18 cellular contexts compared by ENCODE assay signal in genomic region chr7:82036146-82036886, GRCh38.
A peak's percentile ranks its signal among the peaks of the same experiment; 100 is the strongest.
DNase-seq lines count a peak whose midpoint lies in the region; TF ChIP-seq lines count a peak whose summit lies in the region.
"Had no signal": no experiment of that assay in that cellular context is flagged by ENCODE, and none has a peak within 500 bp of the region (broad histone marks: within the 10 kb centered on the region; RNA-seq: fewer than 3 reads in every experiment).

No MANE protein-coding gene starts in this region.

- no peak overlapping the region for H2BK5ac ChIP-seq in trophoblast cell (ENCODE audit: low read depth, low read length, poor library complexity)

- H3K23ac ChIP-seq in trophoblast cell (ENCODE audit: low read length), result no peak overlapping the region

- H3K27ac ChIP-seq in trophoblast cell (ENCODE audit: low read depth, low read length), result no peak overlapping the region
- H3K27ac ChIP-seq: gastroesophageal sphincter, right atrium auricular region, SK-N-MC had no signal

- H3K4me2 ChIP-seq in trophoblast cell (ENCODE audit: low read length), result no peak overlapping the region
- H3K4me2 ChIP-seq: GM23338 had no signal

- WGBS in trophoblast cell (ENCODE audit: extremely low coverage, insufficient coverage, insufficient read length), result no CpG with 5 or more reads among the region's 3 CpGs

- H3K9ac ChIP-seq in trophoblast cell (ENCODE audit: low read length), result no peak overlapping the region

- H4K12ac ChIP-seq in trophoblast cell (ENCODE audit: low read depth, low read length), result no peak overlapping the region

- no peaks in the 10 kb centered on the region for H3K79me1 ChIP-seq in trophoblast cell (ENCODE audit: low read length)

- no peak overlapping the region for H3K4ac ChIP-seq in trophoblast cell (ENCODE audit: low read depth, low read length)

- H3K18ac ChIP-seq in trophoblast cell (ENCODE audit: low read length), result no peak overlapping the region

- H4K8ac ChIP-seq in trophoblast cell (ENCODE audit: low read depth, low read length), result no peak overlapping the region

- no peak overlapping the region for H3K4me3 ChIP-seq in epithelial cell of esophagus (ENCODE audit: low read length)
- H3K4me3 ChIP-seq in trophoblast cell (ENCODE audit: low read depth, low read length), result no peak overlapping the region
- H3K4me3 ChIP-seq: gastroesophageal sphincter, GM23338, right atrium auricular region, SK-N-MC had no signal

- no peak overlapping the region for H3K14ac ChIP-seq in trophoblast cell (ENCODE audit: low read length)

- H3K4me1 ChIP-seq in trophoblast cell (ENCODE audit: control insufficient read depth in 1 of 2, insufficient read depth in 2 of 2, low read length in 2 of 2), result no peaks in the 10 kb centered on the region
- H3K4me1 ChIP-seq: gastroesophageal sphincter, right atrium auricular region had no signal

- no peaks in the 10 kb centered on the region for H3K27me3 ChIP-seq in trophoblast cell (ENCODE audit: insufficient read depth, low read length)
- H3K27me3 ChIP-seq: gastroesophageal sphincter, right atrium auricular region had no signal

- no peak overlapping the region for H2BK12ac ChIP-seq in trophoblast cell (ENCODE audit: low read length)

- H3K36me3 ChIP-seq in trophoblast cell (ENCODE audit: control insufficient read depth in 1 of 2, insufficient read depth in 2 of 2, low read length in 2 of 2), result no peaks in the 10 kb centered on the region
- H3K36me3 ChIP-seq: right atrium auricular region had no signal

- no peaks in the 10 kb centered on the region for H3K9me3 ChIP-seq in trophoblast cell (ENCODE audit: insufficient read depth, low read depth, low read length)
- H3K9me3 ChIP-seq: gastroesophageal sphincter, right atrium auricular region had no signal

- H2BK120ac ChIP-seq in trophoblast cell (ENCODE audit: insufficient read depth, low read length, poor library complexity), result no peak overlapping the region

- TF ChIP-seq CTCF in epithelial cell of esophagus (IDR thresholded peaks at IDR 0.05; ENCODE audit: insufficient read depth, low read depth, low read length, missing control alignments), result no peak

- DNase-seq in EH (ENCODE audit: low read depth), result peak; percentile 88
- peak; percentile 90 for DNase-seq in RKO (ENCODE audit: low spot score)
- DNase-seq in epithelial cell of esophagus (ENCODE audit: low read depth), result peak; percentile 13
- DNase-seq in trophoblast cell, result peak; percentile 42 to 62
- DNase-seq in effector CD8-positive, alpha-beta T cell (lab: John Stamatoyannopoulos, UW), result no peak
- DNase-seq in SHP77 treated with DMSO at 0.1 percent for 48 hours (lab: John Stamatoyannopoulos, UW), result no peak
- no peak for DNase-seq in activated T-cell treated with anti-CD3 and anti-CD28 coated beads, Interleukin-2, amount 50 U/mL, for 48 hours
- DNase-seq in NCI-H1694 treated with DMSO at 0.1 percent for 48 hours (lab: John Stamatoyannopoulos, UW), result no peak
- DNase-seq: activated B cell treated with CpG ODN at 0.5 μM for 24 hours; CD4-positive, CD25-positive, alpha-beta regulatory T cell; Karpas-422; NCI-H1930; NK-92 treated with Interleukin-12 subunit alpha and Interleukin-12 subunit beta, amount 100 ng/mL, for 24 hours; stimulated activated CD4-positive, alpha-beta T cell treated with anti-CD3 and anti-CD28 coated beads, Interleukin-4, amount 100 ng/mL, for 24 hours had no signal

- no peak overlapping the region for H2AFZ ChIP-seq in trophoblast cell (ENCODE audit: insufficient read depth, low read length, poor library complexity)
- H2AFZ ChIP-seq: GM23338 had no signal

- H4K91ac ChIP-seq in trophoblast cell (ENCODE audit: low read depth, low read length), result no peak overlapping the region

- H3K79me2 ChIP-seq in trophoblast cell (ENCODE audit: control insufficient read depth, insufficient read depth, low read length, poor library complexity), result no peaks in the 10 kb centered on the region

- no peak overlapping the region for H2AK5ac ChIP-seq in trophoblast cell (ENCODE audit: low read length)

Comparison
In these comparisons a context has a peak if more than half of its experiments do, and no peak if none do; other contexts are left out.
1. DNase-seq: peak in EH (single experiment), RKO (single experiment), epithelial cell of esophagus (single experiment) and trophoblast cell (2 of 2); none in effector CD8-positive, alpha-beta T cell (single experiment), SHP77 treated with DMSO at 0.1 percent for 48 hours (single experiment), activated T-cell treated with anti-CD3 and anti-CD28 coated beads, Interleukin-2, amount 50 U/mL, for 48 hours (0 of 2) and NCI-H1694 treated with DMSO at 0.1 percent for 48 hours (single experiment).